ENCODE assay signal across 15 cellular contexts in the genomic region with DNA sequence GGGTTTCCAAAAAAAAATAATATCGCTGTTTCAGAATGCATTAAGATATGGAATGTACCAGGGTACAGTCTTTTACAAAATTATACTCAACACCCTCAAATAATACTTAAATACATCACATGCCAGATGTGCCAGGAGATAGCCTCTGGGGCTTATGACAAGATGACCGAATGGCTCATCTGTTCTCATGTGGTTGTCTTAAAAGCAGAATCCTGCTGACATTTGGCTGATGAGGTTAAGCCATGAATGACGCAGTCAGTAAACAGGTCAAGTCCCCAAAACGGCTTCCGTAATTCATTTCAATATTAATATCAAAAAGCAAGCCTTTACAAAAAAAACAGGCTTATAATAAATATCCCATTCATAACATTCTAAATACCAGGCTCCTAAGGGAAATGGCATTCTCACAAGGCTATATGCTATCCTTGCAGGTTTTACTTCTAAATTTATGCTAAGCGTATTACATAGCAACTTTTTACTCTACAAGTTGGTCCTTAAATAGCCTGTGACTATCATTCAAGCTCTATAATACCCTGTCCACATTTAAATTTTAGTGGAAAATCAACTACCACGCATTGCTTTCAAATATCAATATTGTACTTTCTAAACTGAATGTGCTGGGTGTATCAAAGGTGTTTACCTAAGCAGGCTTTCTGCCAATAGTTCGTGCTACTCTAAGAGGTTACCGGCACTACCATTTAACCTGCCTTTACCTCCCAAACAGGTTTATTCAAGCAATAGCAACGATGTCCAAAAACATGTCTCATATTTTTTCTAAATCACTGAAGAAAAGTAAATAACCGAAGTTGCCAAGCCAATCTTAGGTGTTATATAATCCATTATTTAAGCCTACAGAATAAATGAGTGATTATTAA. TPM values are rescaled to one million over a fixed set of nuclear protein-coding genes. Genes with fewer than 3 reads are reported as not detected.
DNase-seq lines count a peak whose midpoint lies in the region; ATAC-seq lines count a peak whose summit lies in the region.
"Had no signal": no experiment of that assay in that cellular context is flagged by ENCODE, and none has a peak within 500 bp of the region (broad histone marks: within the 10 kb centered on the region; RNA-seq: fewer than 3 reads in every experiment).

No MANE protein-coding gene starts in this region.

- ATAC-seq in sciatic nerve (peak; percentile 45), GM21723 (IDR thresholded peaks at IDR 0.05; ENCODE audit: unreplicated experiment) (no peak)
- ATAC-seq: HCT116 had no signal

- H3K9me3 ChIP-seq in esophagus (ENCODE audit: control insufficient read depth in 2 of 2, insufficient read depth in 1 of 2, low read depth in 1 of 2, low read length in 1 of 2), result no peaks in the 10 kb centered on the region

- DNase-seq in EL, result peak; percentile 55
- DNase-seq in NCI-H345 (lab: John Stamatoyannopoulos, UW), result peak; percentile 70
- DNase-seq in sciatic nerve (ENCODE audit: low spot score), result no peak
- DNase-seq in HK-2 (ENCODE audit: unreplicated experiment), result no peak
- DNase-seq in SK-N-DZ (ENCODE audit: low spot score), result no peak
- DNase-seq in T-helper 1 cell, result no peak
- DNase-seq: CD4-positive, alpha-beta T cell; endodermal cell; NCI-H526 treated with DMSO at 0.1 percent for 48 hours; stimulated activated CD4-positive, alpha-beta T cell treated with anti-CD3 and anti-CD28 coated beads, Interleukin-4, amount 100 ng/mL, for 1 hour; T1000 had no signal

- peak overlapping the region in 1 of 2 donors; percentile 20 for H3K4me3 ChIP-seq in esophagus (ENCODE audit: low read depth in 1 of 2, low read length in 2 of 2)
- H3K4me3 ChIP-seq: neural progenitor cell had no signal

- H3K4me1 ChIP-seq in esophagus (ENCODE audit: control insufficient read depth in 2 of 2, insufficient read depth in 2 of 2, low read length in 1 of 2), result peaks cover 2 to 29% of the 10 kb centered on the region in 2 donors

- intact Hi-C loops in sciatic nerve (cut with DNase I), result no loop called here

- H3K27ac ChIP-seq in esophagus (ENCODE audit: low read depth in 2 of 2, low read length in 1 of 2), result peak overlapping the region; percentile 83 to 86
- H3K27ac ChIP-seq: neural progenitor cell had no signal

- H3K36me3 ChIP-seq in esophagus (ENCODE audit: control insufficient read depth in 2 of 2, insufficient read depth in 2 of 2, low read length in 1 of 2), result no peaks in the 10 kb centered on the region
- H3K36me3 ChIP-seq: neural progenitor cell had no signal

- 40 to 45% methylated on average over 11 of the region's 11 CpGs for WGBS in esophagus, 2 donors

- no peaks in the 10 kb centered on the region for H3K27me3 ChIP-seq in esophagus (ENCODE audit: control insufficient read depth in 1 of 2, insufficient read depth in 2 of 2, low read length in 2 of 2)
- H3K27me3 ChIP-seq: neural progenitor cell had no signal

RNA-seq across cellular contexts. Expression of a gene that starts 15.6 kb away (rescaled TPM):
- polyA plus RNA-seq in esophagus, result 10 to 100 TPM; 11.7 to 12.9 TPM
- 37.0 TPM for total RNA-seq in sciatic nerve
- polyA plus RNA-seq in SK-N-DZ (2014; cell fraction: cytosol; rRNA removed), result 8.2 and 8.9 TPM in 2 replicates
- polyA plus RNA-seq in SK-N-DZ (2014; cell fraction: nucleus; rRNA removed), result 10.1 and 12.1 TPM in 2 replicates

Comparison
In these comparisons a context has a peak if more than half of its experiments do, and no peak if none do; other contexts are left out.
1. DNase-seq: peak in EL (single experiment) and NCI-H345 (single experiment); none in sciatic nerve (single experiment), HK-2 (single experiment), SK-N-DZ (single experiment) and T-helper 1 cell (0 of 5).